1 cellular context compared by ENCODE assay signal in the genomic region with DNA sequence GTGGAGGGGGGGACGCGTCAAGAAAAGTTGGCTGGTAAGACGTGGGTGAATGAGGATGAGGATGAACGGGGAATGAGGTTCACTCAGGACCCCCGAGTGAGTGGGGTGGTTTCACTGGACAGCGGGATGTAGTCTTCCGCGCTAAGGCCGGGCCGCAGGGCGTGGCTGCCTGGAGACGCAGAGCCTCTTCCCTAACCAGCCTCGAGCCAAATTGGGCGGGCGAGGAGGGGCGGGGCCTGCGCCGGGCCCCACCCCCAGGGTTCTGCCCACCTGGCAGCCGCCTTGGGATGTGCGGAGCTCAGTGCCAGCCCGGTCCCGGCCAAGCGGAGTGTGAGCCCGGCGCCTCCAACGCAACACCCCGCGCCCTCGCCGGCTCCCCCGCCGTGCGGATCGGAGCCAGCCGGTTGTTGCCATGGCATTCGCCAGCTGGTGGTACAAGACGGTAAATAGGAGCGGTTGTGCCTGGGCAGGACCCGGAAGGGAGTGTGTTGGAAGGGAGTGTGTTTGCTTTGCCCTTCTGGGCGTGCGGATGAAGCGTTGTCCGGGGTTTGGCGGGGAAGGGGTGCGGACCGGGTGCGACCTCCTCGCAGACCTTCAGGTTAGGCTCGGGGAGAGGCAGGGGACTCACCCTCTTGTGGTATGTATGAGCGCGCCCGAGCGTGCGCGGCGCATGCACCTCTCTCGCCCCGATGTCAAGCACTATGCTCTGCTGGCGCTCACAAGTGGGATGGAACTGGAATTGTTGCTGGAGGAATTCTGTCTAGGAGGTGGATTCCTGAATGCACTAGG.
TF ChIP-seq lines count a peak whose summit lies in the region.

No MANE protein-coding gene starts in this region.

TF ChIP-seq in HepG2, 621 proteins besides CTCF, POLR2A, EP300 and RAD21 (continued from another document and continues in another):
- TF ChIP-seq, protein P1, sequence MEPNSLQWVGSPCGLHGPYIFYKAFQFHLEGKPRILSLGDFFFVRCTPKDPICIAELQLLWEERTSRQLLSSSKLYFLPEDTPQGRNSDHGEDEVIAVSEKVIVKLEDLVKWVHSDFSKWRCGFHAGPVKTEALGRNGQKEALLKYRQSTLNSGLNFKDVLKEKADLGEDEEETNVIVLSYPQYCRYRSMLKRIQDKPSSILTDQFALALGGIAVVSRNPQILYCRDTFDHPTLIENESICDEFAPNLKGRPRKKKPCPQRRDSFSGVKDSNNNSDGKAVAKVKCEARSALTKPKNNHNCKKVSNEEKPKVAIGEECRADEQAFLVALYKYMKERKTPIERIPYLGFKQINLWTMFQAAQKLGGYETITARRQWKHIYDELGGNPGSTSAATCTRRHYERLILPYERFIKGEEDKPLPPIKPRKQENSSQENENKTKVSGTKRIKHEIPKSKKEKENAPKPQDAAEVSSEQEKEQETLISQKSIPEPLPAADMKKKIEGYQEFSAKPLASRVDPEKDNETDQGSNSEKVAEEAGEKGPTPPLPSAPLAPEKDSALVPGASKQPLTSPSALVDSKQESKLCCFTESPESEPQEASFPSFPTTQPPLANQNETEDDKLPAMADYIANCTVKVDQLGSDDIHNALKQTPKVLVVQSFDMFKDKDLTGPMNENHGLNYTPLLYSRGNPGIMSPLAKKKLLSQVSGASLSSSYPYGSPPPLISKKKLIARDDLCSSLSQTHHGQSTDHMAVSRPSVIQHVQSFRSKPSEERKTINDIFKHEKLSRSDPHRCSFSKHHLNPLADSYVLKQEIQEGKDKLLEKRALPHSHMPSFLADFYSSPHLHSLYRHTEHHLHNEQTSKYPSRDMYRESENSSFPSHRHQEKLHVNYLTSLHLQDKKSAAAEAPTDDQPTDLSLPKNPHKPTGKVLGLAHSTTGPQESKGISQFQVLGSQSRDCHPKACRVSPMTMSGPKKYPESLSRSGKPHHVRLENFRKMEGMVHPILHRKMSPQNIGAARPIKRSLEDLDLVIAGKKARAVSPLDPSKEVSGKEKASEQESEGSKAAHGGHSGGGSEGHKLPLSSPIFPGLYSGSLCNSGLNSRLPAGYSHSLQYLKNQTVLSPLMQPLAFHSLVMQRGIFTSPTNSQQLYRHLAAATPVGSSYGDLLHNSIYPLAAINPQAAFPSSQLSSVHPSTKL (CRISPR knock-in tag; IDR thresholded peaks at IDR 0.05) = peak; percentile 14; the same call in 1 of the 2 replicates
- TF ChIP-seq CENPX (CRISPR knock-in tag; IDR thresholded peaks at IDR 0.05) = no peak
- no peak for TF ChIP-seq SNRNP70 (IDR thresholded peaks at IDR 0.05; ENCODE audit: low read depth, low read length)
- TF ChIP-seq, protein P2, sequence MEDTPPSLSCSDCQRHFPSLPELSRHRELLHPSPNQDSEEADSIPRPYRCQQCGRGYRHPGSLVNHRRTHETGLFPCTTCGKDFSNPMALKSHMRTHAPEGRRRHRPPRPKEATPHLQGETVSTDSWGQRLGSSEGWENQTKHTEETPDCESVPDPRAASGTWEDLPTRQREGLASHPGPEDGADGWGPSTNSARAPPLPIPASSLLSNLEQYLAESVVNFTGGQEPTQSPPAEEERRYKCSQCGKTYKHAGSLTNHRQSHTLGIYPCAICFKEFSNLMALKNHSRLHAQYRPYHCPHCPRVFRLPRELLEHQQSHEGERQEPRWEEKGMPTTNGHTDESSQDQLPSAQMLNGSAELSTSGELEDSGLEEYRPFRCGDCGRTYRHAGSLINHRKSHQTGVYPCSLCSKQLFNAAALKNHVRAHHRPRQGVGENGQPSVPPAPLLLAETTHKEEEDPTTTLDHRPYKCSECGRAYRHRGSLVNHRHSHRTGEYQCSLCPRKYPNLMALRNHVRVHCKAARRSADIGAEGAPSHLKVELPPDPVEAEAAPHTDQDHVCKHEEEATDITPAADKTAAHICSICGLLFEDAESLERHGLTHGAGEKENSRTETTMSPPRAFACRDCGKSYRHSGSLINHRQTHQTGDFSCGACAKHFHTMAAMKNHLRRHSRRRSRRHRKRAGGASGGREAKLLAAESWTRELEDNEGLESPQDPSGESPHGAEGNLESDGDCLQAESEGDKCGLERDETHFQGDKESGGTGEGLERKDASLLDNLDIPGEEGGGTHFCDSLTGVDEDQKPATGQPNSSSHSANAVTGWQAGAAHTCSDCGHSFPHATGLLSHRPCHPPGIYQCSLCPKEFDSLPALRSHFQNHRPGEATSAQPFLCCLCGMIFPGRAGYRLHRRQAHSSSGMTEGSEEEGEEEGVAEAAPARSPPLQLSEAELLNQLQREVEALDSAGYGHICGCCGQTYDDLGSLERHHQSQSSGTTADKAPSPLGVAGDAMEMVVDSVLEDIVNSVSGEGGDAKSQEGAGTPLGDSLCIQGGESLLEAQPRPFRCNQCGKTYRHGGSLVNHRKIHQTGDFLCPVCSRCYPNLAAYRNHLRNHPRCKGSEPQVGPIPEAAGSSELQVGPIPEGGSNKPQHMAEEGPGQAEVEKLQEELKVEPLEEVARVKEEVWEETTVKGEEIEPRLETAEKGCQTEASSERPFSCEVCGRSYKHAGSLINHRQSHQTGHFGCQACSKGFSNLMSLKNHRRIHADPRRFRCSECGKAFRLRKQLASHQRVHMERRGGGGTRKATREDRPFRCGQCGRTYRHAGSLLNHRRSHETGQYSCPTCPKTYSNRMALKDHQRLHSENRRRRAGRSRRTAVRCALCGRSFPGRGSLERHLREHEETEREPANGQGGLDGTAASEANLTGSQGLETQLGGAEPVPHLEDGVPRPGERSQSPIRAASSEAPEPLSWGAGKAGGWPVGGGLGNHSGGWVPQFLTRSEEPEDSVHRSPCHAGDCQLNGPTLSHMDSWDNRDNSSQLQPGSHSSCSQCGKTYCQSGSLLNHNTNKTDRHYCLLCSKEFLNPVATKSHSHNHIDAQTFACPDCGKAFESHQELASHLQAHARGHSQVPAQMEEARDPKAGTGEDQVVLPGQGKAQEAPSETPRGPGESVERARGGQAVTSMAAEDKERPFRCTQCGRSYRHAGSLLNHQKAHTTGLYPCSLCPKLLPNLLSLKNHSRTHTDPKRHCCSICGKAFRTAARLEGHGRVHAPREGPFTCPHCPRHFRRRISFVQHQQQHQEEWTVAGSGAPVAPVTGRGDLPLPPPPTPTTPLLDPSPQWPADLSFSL (CRISPR knock-in tag; IDR thresholded peaks at IDR 0.05) = peak; percentile 5; the same call in 1 of the 2 replicates
- no peak for TF ChIP-seq ZNF563 (CRISPR knock-in tag; IDR thresholded peaks at IDR 0.05)
- TF ChIP-seq DPF2 (CRISPR knock-in tag; IDR thresholded peaks at IDR 0.05; ENCODE audit: borderline replicate concordance, low read depth) = no peak
- TF ChIP-seq, protein P3, sequence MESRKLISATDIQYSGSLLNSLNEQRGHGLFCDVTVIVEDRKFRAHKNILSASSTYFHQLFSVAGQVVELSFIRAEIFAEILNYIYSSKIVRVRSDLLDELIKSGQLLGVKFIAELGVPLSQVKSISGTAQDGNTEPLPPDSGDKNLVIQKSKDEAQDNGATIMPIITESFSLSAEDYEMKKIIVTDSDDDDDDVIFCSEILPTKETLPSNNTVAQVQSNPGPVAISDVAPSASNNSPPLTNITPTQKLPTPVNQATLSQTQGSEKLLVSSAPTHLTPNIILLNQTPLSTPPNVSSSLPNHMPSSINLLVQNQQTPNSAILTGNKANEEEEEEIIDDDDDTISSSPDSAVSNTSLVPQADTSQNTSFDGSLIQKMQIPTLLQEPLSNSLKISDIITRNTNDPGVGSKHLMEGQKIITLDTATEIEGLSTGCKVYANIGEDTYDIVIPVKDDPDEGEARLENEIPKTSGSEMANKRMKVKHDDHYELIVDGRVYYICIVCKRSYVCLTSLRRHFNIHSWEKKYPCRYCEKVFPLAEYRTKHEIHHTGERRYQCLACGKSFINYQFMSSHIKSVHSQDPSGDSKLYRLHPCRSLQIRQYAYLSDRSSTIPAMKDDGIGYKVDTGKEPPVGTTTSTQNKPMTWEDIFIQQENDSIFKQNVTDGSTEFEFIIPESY (CRISPR knock-in tag; IDR thresholded peaks at IDR 0.05) = no peak
- peak; percentile 66 for TF ChIP-seq KMT2B (CRISPR knock-in tag; IDR thresholded peaks at IDR 0.05)
- TF ChIP-seq TRIM24 (CRISPR knock-in tag; IDR thresholded peaks at IDR 0.05) = no peak
- no peak for TF ChIP-seq HNRNPUL1 (IDR thresholded peaks at IDR 0.05; ENCODE audit: low read depth, low read length)
- no peak for TF ChIP-seq FOSL1 (CRISPR knock-in tag; IDR thresholded peaks at IDR 0.05; ENCODE audit: borderline replicate concordance)
- no peak for TF ChIP-seq DNMT3B (CRISPR knock-in tag; conservative IDR thresholded peaks at IDR 0.05)
- no peak for TF ChIP-seq NCOR1 (IDR thresholded peaks at IDR 0.05; ENCODE audit: borderline replicate concordance, low read length)
- TF ChIP-seq, protein P4, sequence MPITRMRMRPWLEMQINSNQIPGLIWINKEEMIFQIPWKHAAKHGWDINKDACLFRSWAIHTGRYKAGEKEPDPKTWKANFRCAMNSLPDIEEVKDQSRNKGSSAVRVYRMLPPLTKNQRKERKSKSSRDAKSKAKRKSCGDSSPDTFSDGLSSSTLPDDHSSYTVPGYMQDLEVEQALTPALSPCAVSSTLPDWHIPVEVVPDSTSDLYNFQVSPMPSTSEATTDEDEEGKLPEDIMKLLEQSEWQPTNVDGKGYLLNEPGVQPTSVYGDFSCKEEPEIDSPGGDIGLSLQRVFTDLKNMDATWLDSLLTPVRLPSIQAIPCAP (CRISPR knock-in tag; IDR thresholded peaks at IDR 0.05; ENCODE audit: low read depth) = no peak
- TF ChIP-seq ZNF264 (CRISPR knock-in tag; IDR thresholded peaks at IDR 0.05) = no peak
- TF ChIP-seq, protein P5, sequence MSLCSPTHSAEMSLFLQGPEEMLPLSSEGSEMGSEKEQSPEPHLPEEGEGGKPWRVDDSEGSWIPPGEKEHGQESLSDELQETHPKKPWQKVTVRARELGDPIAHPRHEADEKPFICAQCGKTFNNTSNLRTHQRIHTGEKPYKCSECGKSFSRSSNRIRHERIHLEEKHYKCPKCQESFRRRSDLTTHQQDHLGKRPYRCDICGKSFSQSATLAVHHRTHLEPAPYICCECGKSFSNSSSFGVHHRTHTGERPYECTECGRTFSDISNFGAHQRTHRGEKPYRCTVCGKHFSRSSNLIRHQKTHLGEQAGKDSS (CRISPR knock-in tag; IDR thresholded peaks at IDR 0.05; ENCODE audit: borderline replicate concordance, low read depth) = no peak; the same call in 1 of the 2 replicates
- TF ChIP-seq, protein P6, sequence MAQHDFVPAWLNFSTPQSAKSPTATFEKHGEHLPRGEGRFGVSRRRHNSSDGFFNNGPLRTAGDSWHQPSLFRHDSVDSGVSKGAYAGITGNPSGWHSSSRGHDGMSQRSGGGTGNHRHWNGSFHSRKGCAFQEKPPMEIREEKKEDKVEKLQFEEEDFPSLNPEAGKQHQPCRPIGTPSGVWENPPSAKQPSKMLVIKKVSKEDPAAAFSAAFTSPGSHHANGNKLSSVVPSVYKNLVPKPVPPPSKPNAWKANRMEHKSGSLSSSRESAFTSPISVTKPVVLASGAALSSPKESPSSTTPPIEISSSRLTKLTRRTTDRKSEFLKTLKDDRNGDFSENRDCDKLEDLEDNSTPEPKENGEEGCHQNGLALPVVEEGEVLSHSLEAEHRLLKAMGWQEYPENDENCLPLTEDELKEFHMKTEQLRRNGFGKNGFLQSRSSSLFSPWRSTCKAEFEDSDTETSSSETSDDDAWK (CRISPR knock-in tag; IDR thresholded peaks at IDR 0.05) = no peak
- no peak for TF ChIP-seq PAX8 (CRISPR knock-in tag; IDR thresholded peaks at IDR 0.05; ENCODE audit: borderline replicate concordance)
- TF ChIP-seq FOXA3 (CRISPR knock-in tag; IDR thresholded peaks at IDR 0.05) = no peak
- TF ChIP-seq, protein P7, sequence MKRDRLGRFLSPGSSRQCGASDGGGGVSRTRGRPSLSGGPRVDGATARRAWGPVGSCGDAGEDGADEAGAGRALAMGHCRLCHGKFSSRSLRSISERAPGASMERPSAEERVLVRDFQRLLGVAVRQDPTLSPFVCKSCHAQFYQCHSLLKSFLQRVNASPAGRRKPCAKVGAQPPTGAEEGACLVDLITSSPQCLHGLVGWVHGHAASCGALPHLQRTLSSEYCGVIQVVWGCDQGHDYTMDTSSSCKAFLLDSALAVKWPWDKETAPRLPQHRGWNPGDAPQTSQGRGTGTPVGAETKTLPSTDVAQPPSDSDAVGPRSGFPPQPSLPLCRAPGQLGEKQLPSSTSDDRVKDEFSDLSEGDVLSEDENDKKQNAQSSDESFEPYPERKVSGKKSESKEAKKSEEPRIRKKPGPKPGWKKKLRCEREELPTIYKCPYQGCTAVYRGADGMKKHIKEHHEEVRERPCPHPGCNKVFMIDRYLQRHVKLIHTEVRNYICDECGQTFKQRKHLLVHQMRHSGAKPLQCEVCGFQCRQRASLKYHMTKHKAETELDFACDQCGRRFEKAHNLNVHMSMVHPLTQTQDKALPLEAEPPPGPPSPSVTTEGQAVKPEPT (CRISPR knock-in tag; IDR thresholded peaks at IDR 0.05; ENCODE audit: low read depth) = no peak
- TF ChIP-seq ISL2 (CRISPR knock-in tag; IDR thresholded peaks at IDR 0.05) = no peak
- TF ChIP-seq, protein P8, sequence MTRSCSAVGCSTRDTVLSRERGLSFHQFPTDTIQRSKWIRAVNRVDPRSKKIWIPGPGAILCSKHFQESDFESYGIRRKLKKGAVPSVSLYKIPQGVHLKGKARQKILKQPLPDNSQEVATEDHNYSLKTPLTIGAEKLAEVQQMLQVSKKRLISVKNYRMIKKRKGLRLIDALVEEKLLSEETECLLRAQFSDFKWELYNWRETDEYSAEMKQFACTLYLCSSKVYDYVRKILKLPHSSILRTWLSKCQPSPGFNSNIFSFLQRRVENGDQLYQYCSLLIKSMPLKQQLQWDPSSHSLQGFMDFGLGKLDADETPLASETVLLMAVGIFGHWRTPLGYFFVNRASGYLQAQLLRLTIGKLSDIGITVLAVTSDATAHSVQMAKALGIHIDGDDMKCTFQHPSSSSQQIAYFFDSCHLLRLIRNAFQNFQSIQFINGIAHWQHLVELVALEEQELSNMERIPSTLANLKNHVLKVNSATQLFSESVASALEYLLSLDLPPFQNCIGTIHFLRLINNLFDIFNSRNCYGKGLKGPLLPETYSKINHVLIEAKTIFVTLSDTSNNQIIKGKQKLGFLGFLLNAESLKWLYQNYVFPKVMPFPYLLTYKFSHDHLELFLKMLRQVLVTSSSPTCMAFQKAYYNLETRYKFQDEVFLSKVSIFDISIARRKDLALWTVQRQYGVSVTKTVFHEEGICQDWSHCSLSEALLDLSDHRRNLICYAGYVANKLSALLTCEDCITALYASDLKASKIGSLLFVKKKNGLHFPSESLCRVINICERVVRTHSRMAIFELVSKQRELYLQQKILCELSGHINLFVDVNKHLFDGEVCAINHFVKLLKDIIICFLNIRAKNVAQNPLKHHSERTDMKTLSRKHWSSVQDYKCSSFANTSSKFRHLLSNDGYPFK (CRISPR knock-in tag; IDR thresholded peaks at IDR 0.05; ENCODE audit: borderline replicate concordance) = peak; percentile 64; the same call in 1 of the 2 replicates
- TF ChIP-seq, protein P9, sequence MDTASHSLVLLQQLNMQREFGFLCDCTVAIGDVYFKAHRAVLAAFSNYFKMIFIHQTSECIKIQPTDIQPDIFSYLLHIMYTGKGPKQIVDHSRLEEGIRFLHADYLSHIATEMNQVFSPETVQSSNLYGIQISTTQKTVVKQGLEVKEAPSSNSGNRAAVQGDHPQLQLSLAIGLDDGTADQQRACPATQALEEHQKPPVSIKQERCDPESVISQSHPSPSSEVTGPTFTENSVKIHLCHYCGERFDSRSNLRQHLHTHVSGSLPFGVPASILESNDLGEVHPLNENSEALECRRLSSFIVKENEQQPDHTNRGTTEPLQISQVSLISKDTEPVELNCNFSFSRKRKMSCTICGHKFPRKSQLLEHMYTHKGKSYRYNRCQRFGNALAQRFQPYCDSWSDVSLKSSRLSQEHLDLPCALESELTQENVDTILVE (CRISPR knock-in tag; IDR thresholded peaks at IDR 0.05) = no peak
- TF ChIP-seq CEBPG (CRISPR knock-in tag; IDR thresholded peaks at IDR 0.05) = no peak
- no peak for TF ChIP-seq ZNF605 (CRISPR knock-in tag; IDR thresholded peaks at IDR 0.05)
- no peak for TF ChIP-seq ZNF598 (CRISPR knock-in tag; IDR thresholded peaks at IDR 0.05; ENCODE audit: borderline replicate concordance)
- TF ChIP-seq U2AF2 (IDR thresholded peaks at IDR 0.05; ENCODE audit: low read depth, low read length) = no peak
- peak; percentile 61; the same call in 1 of the 2 replicates for TF ChIP-seq NKX3-1 (CRISPR knock-in tag; IDR thresholded peaks at IDR 0.05)
